Comparison of ENCODE assay signal across 1 cellular context in the genomic region with DNA sequence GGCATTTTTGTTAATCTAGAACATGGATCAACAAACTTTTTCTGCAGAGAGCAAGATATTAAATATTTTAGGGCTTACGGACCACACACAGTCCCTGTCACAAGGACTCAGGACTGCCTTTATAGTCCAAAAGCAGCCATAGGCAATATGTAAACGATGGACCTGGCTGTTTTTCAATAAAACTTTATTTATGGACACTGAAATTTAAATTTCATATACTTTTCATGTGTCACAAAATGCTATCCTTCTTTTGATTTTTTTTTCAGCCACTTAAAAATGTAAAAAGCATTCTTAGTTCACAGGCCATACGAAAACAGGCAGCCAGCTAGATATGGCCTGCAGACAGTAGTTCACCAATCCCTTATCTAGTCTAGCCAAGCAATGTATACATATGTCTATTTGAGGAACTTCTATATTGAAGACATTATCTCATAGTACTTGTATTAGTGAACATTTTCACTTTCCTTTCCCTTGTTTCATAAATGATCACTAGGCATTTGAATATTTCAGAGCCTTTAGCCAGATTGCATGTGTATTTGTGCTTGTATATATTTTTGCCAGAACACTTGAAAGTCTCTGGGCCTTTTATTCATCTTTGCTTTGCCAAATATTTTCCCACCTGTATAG.
TF ChIP-seq lines count a peak whose summit lies in the region.

No MANE protein-coding gene starts in this region.

TF ChIP-seq in WTC11, 78 proteins besides CTCF, POLR2A, EP300 and RAD21 (continued from another document):
- TF ChIP-seq, protein P1, sequence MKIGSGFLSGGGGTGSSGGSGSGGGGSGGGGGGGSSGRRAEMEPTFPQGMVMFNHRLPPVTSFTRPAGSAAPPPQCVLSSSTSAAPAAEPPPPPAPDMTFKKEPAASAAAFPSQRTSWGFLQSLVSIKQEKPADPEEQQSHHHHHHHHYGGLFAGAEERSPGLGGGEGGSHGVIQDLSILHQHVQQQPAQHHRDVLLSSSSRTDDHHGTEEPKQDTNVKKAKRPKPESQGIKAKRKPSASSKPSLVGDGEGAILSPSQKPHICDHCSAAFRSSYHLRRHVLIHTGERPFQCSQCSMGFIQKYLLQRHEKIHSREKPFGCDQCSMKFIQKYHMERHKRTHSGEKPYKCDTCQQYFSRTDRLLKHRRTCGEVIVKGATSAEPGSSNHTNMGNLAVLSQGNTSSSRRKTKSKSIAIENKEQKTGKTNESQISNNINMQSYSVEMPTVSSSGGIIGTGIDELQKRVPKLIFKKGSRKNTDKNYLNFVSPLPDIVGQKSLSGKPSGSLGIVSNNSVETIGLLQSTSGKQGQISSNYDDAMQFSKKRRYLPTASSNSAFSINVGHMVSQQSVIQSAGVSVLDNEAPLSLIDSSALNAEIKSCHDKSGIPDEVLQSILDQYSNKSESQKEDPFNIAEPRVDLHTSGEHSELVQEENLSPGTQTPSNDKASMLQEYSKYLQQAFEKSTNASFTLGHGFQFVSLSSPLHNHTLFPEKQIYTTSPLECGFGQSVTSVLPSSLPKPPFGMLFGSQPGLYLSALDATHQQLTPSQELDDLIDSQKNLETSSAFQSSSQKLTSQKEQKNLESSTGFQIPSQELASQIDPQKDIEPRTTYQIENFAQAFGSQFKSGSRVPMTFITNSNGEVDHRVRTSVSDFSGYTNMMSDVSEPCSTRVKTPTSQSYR (CRISPR knock-in tag; IDR thresholded peaks at IDR 0.05), result no peak
- no peak for TF ChIP-seq HMGA2 (CRISPR knock-in tag; IDR thresholded peaks at IDR 0.05)
- TF ChIP-seq GRHL2 (CRISPR knock-in tag; IDR thresholded peaks at IDR 0.05; ENCODE audit: insufficient replicate concordance, severe bottlenecking), result no peak
- TF ChIP-seq ESRRA (CRISPR knock-in tag; IDR thresholded peaks at IDR 0.05; ENCODE audit: borderline replicate concordance), result no peak
